ENCODE assay signal across 1 cellular context in genomic region chr6:105628156-105628860, GRCh38.
TF ChIP-seq lines count a peak whose summit lies in the region.

No MANE protein-coding gene starts in this region.

TF ChIP-seq in IMR-90, 13 proteins besides CTCF, POLR2A, EP300 and RAD21:
- no peak for TF ChIP-seq RCOR1 (IDR thresholded peaks at IDR 0.05; ENCODE audit: insufficient replicate concordance, low read length)
- no peak for TF ChIP-seq SMC3 (IDR thresholded peaks at IDR 0.05; ENCODE audit: low read depth, low read length)
- no peak for TF ChIP-seq NFE2L2 (IDR thresholded peaks at IDR 0.05; ENCODE audit: low read depth, low read length)
- no peak for TF ChIP-seq RFX5 (IDR thresholded peaks at IDR 0.05; ENCODE audit: low read depth, low read length)
- no peak for TF ChIP-seq MAFK (IDR thresholded peaks at IDR 0.05; ENCODE audit: low read depth, low read length)
- no peak for TF ChIP-seq MAZ (IDR thresholded peaks at IDR 0.05; ENCODE audit: borderline replicate concordance, low read depth, low read length)
- no peak for TF ChIP-seq USF2 (IDR thresholded peaks at IDR 0.05; ENCODE audit: low read depth, low read length)
- TF ChIP-seq MXI1 (IDR thresholded peaks at IDR 0.05; ENCODE audit: borderline replicate concordance, low read depth, low read length): no peak
- no peak for TF ChIP-seq FOS (IDR thresholded peaks at IDR 0.05; ENCODE audit: low read depth, low read length)
- TF ChIP-seq CEBPB (IDR thresholded peaks at IDR 0.05; ENCODE audit: low read depth, low read length): no peak
- no peak for TF ChIP-seq ELK1 (IDR thresholded peaks at IDR 0.05; ENCODE audit: borderline replicate concordance, low read depth, low read length)
- TF ChIP-seq BHLHE40 (IDR thresholded peaks at IDR 0.05; ENCODE audit: low read depth, low read length): no peak
- no peak for TF ChIP-seq CHD1 (IDR thresholded peaks at IDR 0.05; ENCODE audit: low read depth, low read length)
